ENCODE assay signal across 16 cellular contexts in genomic region chr4:173526724-173527102, GRCh38. TPM values are rescaled to one million over a fixed set of nuclear protein-coding genes. Genes with fewer than 3 reads are reported as not detected.
DNase-seq lines count a peak whose midpoint lies in the region; ATAC-seq, FAIRE-seq and TF ChIP-seq lines count a peak whose summit lies in the region.
"Had no signal": no experiment of that assay in that cellular context is flagged by ENCODE, and none has a peak within 500 bp of the region (broad histone marks: within the 10 kb centered on the region; RNA-seq: fewer than 3 reads in every experiment).

No MANE protein-coding gene starts in this region.

- H3K4me1 Mint-ChIP-seq in CD4-positive, alpha-beta T cell (ENCODE audit: low read depth), result peaks cover 44% of the 10 kb centered on the region
- H3K4me1 Mint-ChIP-seq in HFFc6 (ENCODE audit: low read depth) (peaks cover 19% of the 10 kb centered on the region), progenitor cell of endocrine pancreas (ENCODE audit: low read depth) (peaks cover 14% of the 10 kb centered on the region)

- peaks cover 6% of the 10 kb centered on the region for H3K9me3 Mint-ChIP-seq in CD4-positive, alpha-beta T cell
- H3K9me3 Mint-ChIP-seq in HFFc6 (peaks cover 12% of the 10 kb centered on the region), progenitor cell of endocrine pancreas (ENCODE audit: low read depth) (no peaks in the 10 kb centered on the region)

- CTCF ChIA-PET in CD4-positive, alpha-beta T cell (lab: Charles Lee), result no interaction called here

- H3K27me3 ChIP-seq in CD4-positive, alpha-beta T cell (ENCODE audit: control insufficient read depth, insufficient read depth, low read length), result peaks cover 97% of the 10 kb centered on the region
- peaks cover 45 to 100% (median 97%) of the 10 kb centered on the region in 45 donors for H3K27me3 ChIP-seq in dorsolateral prefrontal cortex

- H3K27me3 Mint-ChIP-seq in CD4-positive, alpha-beta T cell, result peaks cover 94% of the 10 kb centered on the region
- H3K27me3 Mint-ChIP-seq in HFFc6 (ENCODE audit: insufficient read depth) (peaks cover 16% of the 10 kb centered on the region), progenitor cell of endocrine pancreas (peaks cover 92% of the 10 kb centered on the region)

- H3K27ac Mint-ChIP-seq in CD4-positive, alpha-beta T cell, result peak overlapping the region; percentile 20
- peak overlapping the region; percentile 40; the same call in 1 of the 2 replicates for H3K27ac Mint-ChIP-seq in HFFc6
- no peak overlapping the region for H3K27ac Mint-ChIP-seq in progenitor cell of endocrine pancreas

- no peak for TF ChIP-seq CTCF in CD4-positive, alpha-beta T cell (IDR thresholded peaks at IDR 0.05)
- TF ChIP-seq CTCF in HFFc6 (IDR thresholded peaks at IDR 0.05) (no peak), fibroblast of pulmonary artery (IDR thresholded peaks at IDR 0.05; ENCODE audit: low read length, missing control alignments) (no peak), progenitor cell of endocrine pancreas (IDR thresholded peaks at IDR 0.05; ENCODE audit: unreplicated experiment) (no peak), dorsolateral prefrontal cortex (IDR thresholded peaks at IDR 0.05 in 54 of 56, conservative IDR thresholded peaks at IDR 0.05 in 2 of 56; ENCODE audit: low read depth in 1 of 56, partially characterized antibody in 56 of 56) (no peak), D721Med (IDR thresholded peaks at IDR 0.05; ENCODE audit: insufficient read depth, missing control alignments) (no peak)

- no peak overlapping the region for H3K27ac ChIP-seq in CD4-positive, alpha-beta T cell (ENCODE audit: low read depth, low read length)
- no peak overlapping the region for H3K27ac ChIP-seq in dorsolateral prefrontal cortex

- H3K4me3 Mint-ChIP-seq in CD4-positive, alpha-beta T cell, result peak overlapping the region; percentile 25
- H3K4me3 Mint-ChIP-seq in HFFc6 (no peak overlapping the region; the same call in 1 of the 2 replicates), progenitor cell of endocrine pancreas (ENCODE audit: low read depth) (peak overlapping the region; percentile 54)

- POLR2A ChIA-PET in CD4-positive, alpha-beta T cell (lab: Charles Lee), result no interaction called here

- FAIRE-seq in D721Med (lab: Jason Lieb, UNC), result no peak

- H3K9me3 ChIP-seq in CD4-positive, alpha-beta T cell (ENCODE audit: control insufficient read depth, low read length), result peaks cover 19% of the 10 kb centered on the region
- H3K9me3 ChIP-seq: thyroid gland had no signal

- intact Hi-C loops in CD4-positive, alpha-beta T cell (cut with DNase I, micrococcal nuclease), result loop anchor here (5.0 to 10.0 kb wide), 2 partner anchors 688 to 691 kb away; no protein-coding TSS in a partner anchor
- intact Hi-C loops in dorsolateral prefrontal cortex (cut with DNase I), result loop anchor here in 1 of 2 donors (10.0 kb wide), 1 partner anchor 688 kb away; no protein-coding TSS in a partner anchor

- H3K36me3 Mint-ChIP-seq in CD4-positive, alpha-beta T cell (ENCODE audit: low read depth), result peaks cover 5% of the 10 kb centered on the region
- H3K36me3 Mint-ChIP-seq in HFFc6 (ENCODE audit: low read depth) (peaks cover 27% of the 10 kb centered on the region; the same call in 1 of the 2 replicates), progenitor cell of endocrine pancreas (ENCODE audit: insufficient read depth) (no peaks in the 10 kb centered on the region)

- H3K4me3 ChIP-seq in fibroblast of pulmonary artery (replicated peaks; ENCODE audit: low read depth, low read length) (peak overlapping the region; percentile 89), dorsolateral prefrontal cortex (no peak overlapping the region)
- H3K4me3 ChIP-seq: thyroid gland had no signal

- DNase-seq in CD4-positive, alpha-beta T cell, result no peak
- DNase-seq in HFFc6 (no peak), fibroblast of pulmonary artery (ENCODE audit: low read depth) (no peak), progenitor cell of endocrine pancreas (ENCODE audit: low spot score, unreplicated experiment) (no peak), T-helper 9 cell (no peak), dorsolateral prefrontal cortex (no peak), D721Med (ENCODE audit: insufficient read length, low spot score) (no peak)
- DNase-seq in activated CD8-positive, alpha-beta memory T cell treated with anti-CD3 and anti-CD28 coated beads, Interleukin-2, amount 50 U/mL, for 48 hours, result no peak
- DNase-seq: Calu3; caudate nucleus; MM.1S; NK-92 treated with Interleukin-12 subunit alpha and Interleukin-12 subunit beta, amount 100 ng/mL, for 24 hours; thyroid gland had no signal

- no peak for ATAC-seq in CD4-positive, alpha-beta T cell (ENCODE audit: poor library complexity)
- ATAC-seq: activated CD4-positive, CD25-positive, alpha-beta regulatory T cell treated with anti-CD3 and anti-CD28 coated beads, Interleukin-2, amount 50 U/mL, for 24 hours had no signal

RNA-seq across cellular contexts. Expression of gene HAND2, which starts 3.3 kb away (rescaled TPM):
- not detected for total RNA-seq in CD4-positive, alpha-beta T cell
- 1 to 10 TPM in 2 of 6 experiments, under 1 TPM in 4; 0.35 to 3.7 (median 0.51) TPM for total RNA-seq in HFFc6 (2021; fragmentation: NEBNext Ultra II Directional; extraction: Animal tissue kit (Norgen Biotek cat#: 25700))
- total RNA-seq in progenitor cell of endocrine pancreas (2.5 and 3.9 TPM in 2 replicates), dorsolateral prefrontal cortex (under 1 TPM in 3 of 120 experiments, not detected in 117; 0.25 to 0.62 (median 0.53) TPM)
- total RNA-seq: activated T-helper 2 cell treated with anti-CD3 and anti-CD28 coated beads, Interferon-gamma antibody, Interleukin-2, Interleukin-4, amounts not matched to agents 10 μg/mL and 5 μg/mL and 100 μg/mL, durations not matched to agents 14 hours and 24 hours and 36 hours; epithelial cell of proximal tubule had no signal
